8 cellular contexts compared by ENCODE assay signal in the genomic region with DNA sequence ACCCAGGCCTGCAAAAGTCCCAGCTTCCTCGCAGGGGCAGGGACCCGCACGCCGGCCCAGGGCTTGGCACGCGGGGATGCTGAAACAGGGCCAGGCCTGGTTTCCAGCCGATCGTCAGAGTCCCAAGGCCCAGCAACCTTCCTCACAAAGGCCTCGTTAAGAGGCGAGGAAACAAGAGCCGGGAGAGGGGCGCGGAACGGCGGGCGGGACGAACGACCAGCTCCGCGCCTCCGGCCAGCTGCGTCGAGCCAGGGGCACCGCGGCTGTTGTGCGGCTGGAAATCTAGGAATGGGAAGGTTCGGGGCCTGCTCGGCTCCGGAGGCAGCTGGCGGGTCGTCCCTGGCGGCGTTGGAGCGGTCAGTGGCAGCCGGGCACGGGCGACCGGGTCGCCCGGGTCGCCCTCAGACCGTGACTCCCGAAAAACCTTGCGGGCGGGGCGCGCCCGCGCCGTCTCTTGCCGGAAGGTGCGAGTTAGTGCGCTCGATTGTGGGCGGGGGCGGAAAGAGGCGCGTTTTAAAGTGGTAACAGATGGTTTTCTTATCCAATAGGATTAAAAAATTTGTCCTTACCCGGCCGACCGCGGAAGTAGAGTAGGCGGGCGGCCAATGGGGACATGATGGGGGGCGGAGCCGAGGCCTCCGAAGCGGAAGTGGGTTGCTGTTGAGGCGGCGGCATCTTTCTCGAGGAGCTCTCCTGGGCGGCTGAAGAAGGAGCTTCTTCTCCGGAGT. TPM values are rescaled to one million over a fixed set of nuclear protein-coding genes. Genes with fewer than 3 reads are reported as not detected.
DNase-seq lines count a peak whose midpoint lies in the region; ATAC-seq and TF ChIP-seq lines count a peak whose summit lies in the region.

RNF4 (plus strand) TSS at position 643 of the 728 bp plus-strand sequence. CDS start 21,388 bp downstream, outside the sequence.

- H4K20me1 ChIP-seq in OCI-LY1 (ENCODE audit: insufficient read depth, low read length) = no peaks in the 10 kb centered on the region

- H3K4me3 ChIP-seq in HUES64 (ENCODE audit: low read length) (peak within 1 kb of the TSS; percentile 99), OCI-LY1 (ENCODE audit: low read depth, low read length, poor library complexity, severe bottlenecking) (peak within 1 kb of the TSS; percentile 89)

- H3K36me3 ChIP-seq in HUES64 (ENCODE audit: insufficient read depth, low read length) (peaks cover 27% of the 10 kb centered on the region), OCI-LY1 (ENCODE audit: insufficient read depth, low read length) (peaks cover 38% of the 10 kb centered on the region)

- no peaks in the 10 kb centered on the region for H3K9me3 ChIP-seq in HUES64 (ENCODE audit: insufficient read depth, low read depth, low read length)
- no peaks in the 10 kb centered on the region for H3K9me3 ChIP-seq in OCI-LY1 (ENCODE audit: low read length)

- DNase-seq in Calu3 (peak; percentile 89), endothelial cell (ENCODE audit: low spot score) (peak; percentile 86), midbrain (lab: John Stamatoyannopoulos, UW) (peak; percentile 96)
- peak; percentile 95 for DNase-seq in activated CD8-positive, alpha-beta memory T cell treated with anti-CD3 and anti-CD28 coated beads, Interleukin-2, amount 50 U/mL, for 4 hours
- peak; percentile 87 to 91 for DNase-seq in stimulated activated CD8-positive, alpha-beta memory T cell treated with anti-CD3 and anti-CD28 coated beads, Interleukin-2, amount 100 ng/mL, for 1 hour (ENCODE audit: low read depth in 2 of 2)

- H3K27ac Mint-ChIP-seq in Calu3 (ENCODE audit: unreplicated experiment) (peak within 1 kb of the TSS; percentile 92), endothelial cell (ENCODE audit: unreplicated experiment) (peak within 1 kb of the TSS; percentile 95)

- peak; percentile 79 for ATAC-seq in GM21447 (IDR thresholded peaks at IDR 0.05; ENCODE audit: unreplicated experiment)

- CTCF ChIA-PET in Calu3 (lab: Charles Lee) = interaction anchor here (0.6 to 1.3 kb wide), 2 partner anchors 26 to 67 kb away, joined by 3 to 5 read pairs; no protein-coding TSS in a partner anchor

- H3K27me3 Mint-ChIP-seq in Calu3 (ENCODE audit: unreplicated experiment) = peaks cover 5% of the 10 kb centered on the region
- H3K27me3 Mint-ChIP-seq in endothelial cell (ENCODE audit: unreplicated experiment) = peaks cover 9% of the 10 kb centered on the region

- no peaks in the 10 kb centered on the region for H3F3A ChIP-seq in OCI-LY1 (ENCODE audit: insufficient read depth, low read length)

- intact Hi-C loops in Calu3 (cut with micrococcal nuclease; ENCODE audit: unreplicated experiment) = no loop called here

- H3K9me3 Mint-ChIP-seq in Calu3 (ENCODE audit: low read depth, unreplicated experiment) (no peaks in the 10 kb centered on the region), endothelial cell (ENCODE audit: unreplicated experiment) (no peaks in the 10 kb centered on the region)

- peaks cover 6% of the 10 kb centered on the region for H3K4me1 ChIP-seq in HUES64 (ENCODE audit: insufficient read depth, low read length)
- H3K4me1 ChIP-seq in OCI-LY1 (ENCODE audit: insufficient read depth, low read length, severe bottlenecking) = peaks cover 14% of the 10 kb centered on the region

- H3K4me3 Mint-ChIP-seq in Calu3 (ENCODE audit: low read depth, unreplicated experiment) = peak within 1 kb of the TSS; percentile 96
- H3K4me3 Mint-ChIP-seq in endothelial cell (ENCODE audit: unreplicated experiment) = peak within 1 kb of the TSS; percentile 97

- H3K36me3 Mint-ChIP-seq in Calu3 (ENCODE audit: insufficient read depth, unreplicated experiment) (peaks cover 58% of the 10 kb centered on the region), endothelial cell (ENCODE audit: low read depth, unreplicated experiment) (peaks cover 10% of the 10 kb centered on the region)

- TF ChIP-seq CTCF in Calu3 (IDR thresholded peaks at IDR 0.05; ENCODE audit: unreplicated experiment) (no peak), OCI-LY1 (IDR thresholded peaks at IDR 0.05; ENCODE audit: low read length) (no peak), endothelial cell (IDR thresholded peaks at IDR 0.05; ENCODE audit: unreplicated experiment) (no peak)

- no peaks in the 10 kb centered on the region for H3K4me1 Mint-ChIP-seq in Calu3 (ENCODE audit: low read depth, unreplicated experiment)
- peaks cover 23% of the 10 kb centered on the region for H3K4me1 Mint-ChIP-seq in endothelial cell (ENCODE audit: unreplicated experiment)

- H3K79me2 ChIP-seq in OCI-LY1 (ENCODE audit: insufficient read depth, low read length) = peaks cover 43% of the 10 kb centered on the region

- H3K9me2 ChIP-seq in OCI-LY1 (ENCODE audit: low read depth, low read length) = no peaks in the 10 kb centered on the region

- H3K27me3 ChIP-seq in HUES64 (ENCODE audit: insufficient read depth, low read length) (peaks cover 4% of the 10 kb centered on the region), OCI-LY1 (ENCODE audit: insufficient read depth, low read length) (no peaks in the 10 kb centered on the region)

- under 1% methylated on average over 73 of the region's 73 CpGs for WGBS in HUES64

- H3K27ac ChIP-seq in HUES64 (ENCODE audit: low read depth, low read length) (peak within 1 kb of the TSS; percentile 94), OCI-LY1 (ENCODE audit: low read depth, low read length, poor library complexity, severe bottlenecking) (peak within 1 kb of the TSS; percentile 70)

- H3K9ac ChIP-seq in HUES64 (ENCODE audit: low read depth, low read length) (peak within 1 kb of the TSS; percentile 95), OCI-LY1 (ENCODE audit: low read length) (peak within 1 kb of the TSS; percentile 98)

- BruUV-seq in Calu3 (replicated peaks; lab: Mats Ljungman, UMichigan) = no TSS peak

- H3K4me2 ChIP-seq in OCI-LY1 (ENCODE audit: low read length) = peak within 1 kb of the TSS; percentile 99

- no peak within 1 kb of the TSS for H2AFZ ChIP-seq in OCI-LY1 (ENCODE audit: low read length)

RNA-seq across cellular contexts. Expression of gene RNF4, which starts in this region (rescaled TPM):
- total RNA-seq in Calu3 (2022) (45.6 and 55.6 TPM in 2 replicates), endothelial cell (ENCODE audit: unreplicated experiment) (65.0 TPM)
- 61.2 TPM for polyA plus RNA-seq in HUES64 (2013, experiment 1 of 2)
- 65.6 TPM for polyA plus RNA-seq in HUES64 (2013, experiment 2 of 2)

Comparison
In these comparisons a context has a peak if more than half of its experiments do, and no peak if none do; other contexts are left out.
1. Peak in every context shown above with its lines: DNase-seq, ATAC-seq, H3K4me3 ChIP-seq and H3K27ac ChIP-seq.